In the genomic region with DNA sequence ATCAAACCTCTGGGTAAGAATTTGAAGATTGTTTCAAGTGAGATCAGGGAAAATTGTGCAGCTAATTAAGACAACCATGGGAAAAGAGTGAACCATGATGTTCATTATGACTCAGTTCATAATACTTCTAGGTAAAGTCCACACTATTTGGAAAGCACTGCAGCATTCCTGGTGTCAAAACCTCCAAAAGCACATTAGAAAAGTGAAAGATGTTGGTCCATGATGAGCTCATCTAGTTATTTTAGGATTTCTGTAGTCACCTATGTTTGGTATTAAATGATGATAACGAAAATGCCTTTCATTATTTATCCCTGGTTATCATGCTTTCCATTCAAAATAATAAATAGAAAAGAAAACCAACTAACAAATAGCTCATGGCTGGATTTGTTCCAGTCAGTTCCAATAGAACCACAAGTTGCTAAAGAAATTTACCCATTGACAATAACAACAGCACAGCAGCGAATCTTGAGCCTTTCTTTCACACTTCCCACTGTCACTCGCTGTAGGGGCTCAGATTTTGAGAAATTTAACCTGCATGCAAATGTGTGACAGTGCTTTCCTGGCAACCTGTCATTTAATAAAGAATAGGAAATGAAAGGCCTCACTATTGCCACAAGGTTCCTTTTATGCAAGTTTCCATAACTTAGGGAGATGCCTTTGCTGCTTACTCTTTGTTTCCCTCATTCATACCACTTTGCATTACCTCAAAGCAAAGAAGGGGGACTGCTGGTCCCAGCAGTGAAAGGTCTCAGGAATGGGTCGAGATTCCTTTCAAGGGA, we compare ENCODE assay signal across 17 cellular contexts. TPM values are rescaled to one million over a fixed set of nuclear protein-coding genes. Genes with fewer than 3 reads are reported as not detected.
DNase-seq lines count a peak whose midpoint lies in the region; ATAC-seq and TF ChIP-seq lines count a peak whose summit lies in the region.
"Had no signal": no experiment of that assay in that cellular context is flagged by ENCODE, and none has a peak within 500 bp of the region (broad histone marks: within the 10 kb centered on the region; RNA-seq: fewer than 3 reads in every experiment).

No MANE protein-coding gene starts in this region.

- ATAC-seq in GM18502 (IDR thresholded peaks at IDR 0.05; ENCODE audit: poor library complexity, unreplicated experiment) (peak; percentile 49), thoracic aorta (ENCODE audit: insufficient number of reproducible peaks, low FRiP score, low read depth) (no peak), omental fat pad (ENCODE audit: low FRiP score) (no peak), HG03108 (IDR thresholded peaks at IDR 0.05; ENCODE audit: unreplicated experiment) (no peak)
- ATAC-seq: CD8-positive, alpha-beta T cell; SK-N-SH treated with all-trans-retinoic acid at 6 μM for 48 hours had no signal

- H3K4me3 ChIP-seq in choroid plexus epithelial cell (ENCODE audit: low read depth, low read length) (no peak overlapping the region), thoracic aorta (no peak overlapping the region)
- H3K4me3 ChIP-seq: Peyer's patch had no signal

- DNase-seq in NCI-H226 (peak; percentile 22), choroid plexus epithelial cell (ENCODE audit: low read depth) (peak; percentile 30), thoracic aorta (ENCODE audit: low spot score) (no peak), omental fat pad (ENCODE audit: low spot score) (no peak)
- no peak for DNase-seq in activated CD4-positive, alpha-beta T cell treated with anti-CD3 and anti-CD28 coated beads, Interleukin-2, amount 50 U/mL, for 1 hour
- DNase-seq: ACHN; CD8-positive, alpha-beta T cell; KG1; NCI-H1092 treated with DMSO at 0.1 percent for 48 hours; NCI-H1694 treated with DMSO at 0.1 percent for 48 hours; NCI-H2171; NCI-H774; Peyer's patch; Right ventricle myocardium superior had no signal

- H3K9me3 ChIP-seq in thoracic aorta, result no peaks in the 10 kb centered on the region
- H3K9me3 ChIP-seq: Peyer's patch had no signal

- TF ChIP-seq CTCF in choroid plexus epithelial cell (conservative IDR thresholded peaks at IDR 0.05; ENCODE audit: low read depth, low read length), result no peak
- no peak for TF ChIP-seq CTCF in thoracic aorta (IDR thresholded peaks at IDR 0.05)
- TF ChIP-seq CTCF in omental fat pad (IDR thresholded peaks at IDR 0.05), result no peak

- H3K27me3 ChIP-seq in thoracic aorta (replicated peaks; ENCODE audit: insufficient read depth), result no peaks in the 10 kb centered on the region
- H3K27me3 ChIP-seq: Peyer's patch had no signal

- peak overlapping the region; percentile 61 to 64 for H3K27ac ChIP-seq in thoracic aorta
- H3K27ac ChIP-seq: Peyer's patch had no signal

- H3K4me1 ChIP-seq in thoracic aorta (ENCODE audit: control insufficient read depth in 1 of 2, low read depth in 2 of 2), result peaks cover 19 to 41% of the 10 kb centered on the region in 2 donors
- H3K4me1 ChIP-seq: Peyer's patch had no signal

- no peaks in the 10 kb centered on the region for H3K36me3 ChIP-seq in thoracic aorta
- H3K36me3 ChIP-seq: Peyer's patch had no signal

RNA-seq across cellular contexts. Expression of gene PTCD2, which starts 49.3 kb away (rescaled TPM):
- total RNA-seq in thoracic aorta (1 to 10 TPM; 2.8 to 5.3 TPM), omental fat pad (10 to 100 TPM in 1 of 4 donors, 1 to 10 TPM in 3; 4.8 to 10.2 (median 7.7) TPM)

RNA-seq across cellular contexts. Expression of gene MRPS27, which starts 49.5 kb away (rescaled TPM):
- total RNA-seq in thoracic aorta, result 10 to 100 TPM; 42.9 to 58.8 TPM
- 10 to 100 TPM; 45.4 to 53.9 (median 51.4) TPM for total RNA-seq in omental fat pad

Comparison
In these comparisons a context has a peak if more than half of its experiments do, and no peak if none do; other contexts are left out.
1. DNase-seq: peak in NCI-H226 (single experiment) and choroid plexus epithelial cell (single experiment); none in thoracic aorta (single experiment), omental fat pad (single experiment) and activated CD4-positive, alpha-beta T cell treated with anti-CD3 and anti-CD28 coated beads, Interleukin-2, amount 50 U/mL, for 1 hour (single experiment).